In genomic region chr17:44095388-44095646, GRCh38 we compare ENCODE assay signal across 11 cellular contexts. TPM values are rescaled to one million over a fixed set of nuclear protein-coding genes. Genes with fewer than 3 reads are reported as not detected.
A peak's percentile ranks its signal among the peaks of the same experiment; 100 is the strongest.
DNase-seq lines count a peak whose midpoint lies in the region; TF ChIP-seq lines count a peak whose summit lies in the region.
"Had no signal": no experiment of that assay in that cellular context is flagged by ENCODE, and none has a peak within 500 bp of the region (broad histone marks: within the 10 kb centered on the region; RNA-seq: fewer than 3 reads in every experiment).

No MANE protein-coding gene starts in this region.

- no peak overlapping the region for H2AFZ ChIP-seq in mesenchymal stem cell (ENCODE audit: low read depth, low read length)
- no peak overlapping the region for H2AFZ ChIP-seq in Karpas-422 (ENCODE audit: low read length)

- DNase-seq in brain microvascular endothelial cell (no peak), mesenchymal stem cell (no peak), testis (no peak), pons (ENCODE audit: low spot score) (no peak), Karpas-422 (no peak), HUDEP-2 (lab: John Stamatoyannopoulos, UW; ENCODE audit: unreplicated experiment in 76 of 76) (no peak), HuH-7 (ENCODE audit: low spot score) (no peak)
- DNase-seq: activated CD8-positive, alpha-beta memory T cell treated with anti-CD3 and anti-CD28 coated beads, Interleukin-2, amount 10 ng/mL, durations not matched to agents 7 days and 5 days; cerebellar nuclear complex; stimulated activated CD4-positive, alpha-beta T cell treated with anti-CD3 and anti-CD28 coated beads, Interleukin-1b, Interleukin-23, amount 100 ng/mL, for 48 hours had no signal

- peak overlapping the region; percentile 53; the same call in 1 of the 2 replicates for H3K4me3 ChIP-seq in HUES64 (ENCODE audit: low read length)
- peak overlapping the region; percentile 9 for H3K4me3 ChIP-seq in brain microvascular endothelial cell (ENCODE audit: low read depth, low read length)
- peak overlapping the region; percentile 10 to 31 for H3K4me3 ChIP-seq in mesenchymal stem cell (ENCODE audit: insufficient read depth in 1 of 2, low read depth in 1 of 2, low read length in 2 of 2)
- H3K4me3 ChIP-seq in testis, result no peak overlapping the region
- H3K4me3 ChIP-seq in Karpas-422 (ENCODE audit: low read length), result no peak overlapping the region

- H2BK15ac ChIP-seq in mesenchymal stem cell (ENCODE audit: low read depth, poor library complexity, severe bottlenecking), result no peak overlapping the region

- H3K79me2 ChIP-seq in Karpas-422 (ENCODE audit: low read length), result no peaks in the 10 kb centered on the region

- H3K4me1 ChIP-seq in HUES64 (ENCODE audit: insufficient read depth, low read length) (peaks cover 9% of the 10 kb centered on the region; the same call in 1 of the 2 replicates), mesenchymal stem cell (ENCODE audit: control insufficient read depth, insufficient read depth, low read depth, low read length) (peaks cover 40% of the 10 kb centered on the region), testis (peaks cover 35% of the 10 kb centered on the region), Karpas-422 (ENCODE audit: low read length) (peaks cover 7% of the 10 kb centered on the region)

- peak overlapping the region; percentile 97 for H4K91ac ChIP-seq in mesenchymal stem cell (ENCODE audit: low read length)

- H2BK120ac ChIP-seq in mesenchymal stem cell (ENCODE audit: low read depth, low read length), result peak overlapping the region; percentile 100

- H3K9me3 ChIP-seq in HUES64 (ENCODE audit: insufficient read depth, low read depth, low read length) (no peaks in the 10 kb centered on the region), mesenchymal stem cell (ENCODE audit: control insufficient read depth, low read length) (no peaks in the 10 kb centered on the region), testis (no peaks in the 10 kb centered on the region), Karpas-422 (ENCODE audit: low read length) (no peaks in the 10 kb centered on the region)

- peak overlapping the region; percentile 90 for H2BK5ac ChIP-seq in mesenchymal stem cell (ENCODE audit: low read depth, low read length, poor library complexity, severe bottlenecking)

- peak overlapping the region; percentile 81 to 95 for H3K18ac ChIP-seq in mesenchymal stem cell (ENCODE audit: low read depth in 1 of 2, low read length in 2 of 2)

- H2AK5ac ChIP-seq in mesenchymal stem cell (ENCODE audit: low read length, severe bottlenecking), result peak overlapping the region; percentile 88

- H3K27me3 ChIP-seq in HUES64 (ENCODE audit: insufficient read depth, low read length) (no peaks in the 10 kb centered on the region), brain microvascular endothelial cell (replicated peaks) (no peaks in the 10 kb centered on the region), mesenchymal stem cell (ENCODE audit: control insufficient read depth in 1 of 2, insufficient read depth in 1 of 2, low read length in 2 of 2) (no peaks in the 10 kb centered on the region), testis (no peaks in the 10 kb centered on the region), Karpas-422 (ENCODE audit: low read length) (no peaks in the 10 kb centered on the region)

- H2BK12ac ChIP-seq in mesenchymal stem cell (ENCODE audit: low read length in 2 of 2), result peak overlapping the region; percentile 51 to 96

- WGBS in HUES64, result 12% methylated on average over 1 of the region's 2 CpGs
- 0% methylated on average over 1 of the region's 2 CpGs for WGBS in mesenchymal stem cell
- 5 to 12% methylated on average over 2 of the region's 2 CpGs for WGBS in testis, 2 donors

- H3K36me3 ChIP-seq in HUES64 (ENCODE audit: insufficient read depth, low read length) (peaks cover 18% of the 10 kb centered on the region), brain microvascular endothelial cell (replicated peaks) (no peaks in the 10 kb centered on the region), mesenchymal stem cell (ENCODE audit: control insufficient read depth in 1 of 2, insufficient read depth in 2 of 2, low read depth in 1 of 2, low read length in 2 of 2) (peaks cover 26 to 30% of the 10 kb centered on the region in 2 experiments), testis (ENCODE audit: low read depth, missing control alignments) (no peaks in the 10 kb centered on the region), Karpas-422 (ENCODE audit: insufficient read depth, low read length) (no peaks in the 10 kb centered on the region)

- H4K20me1 ChIP-seq in Karpas-422 (ENCODE audit: insufficient read depth, low read depth, low read length), result no peaks in the 10 kb centered on the region

- in situ Hi-C loops in brain microvascular endothelial cell (cut with HindIII; ENCODE audit: low pct_ligation_motif_present, low sequenced_read_pairs), result no loop called here

- H3K4ac ChIP-seq in mesenchymal stem cell (ENCODE audit: low read depth in 1 of 2, low read length in 2 of 2), result peak overlapping the region in 1 of 2 experiments; percentile 74

- no peak for TF ChIP-seq POLR2A in testis (IDR thresholded peaks at IDR 0.05)

- TF ChIP-seq CTCF in brain microvascular endothelial cell (IDR thresholded peaks at IDR 0.05; ENCODE audit: low read depth, low read length, missing control alignments) (no peak), testis (IDR thresholded peaks at IDR 0.05) (no peak)

- H3K79me1 ChIP-seq in mesenchymal stem cell (replicated peaks; ENCODE audit: low read length, poor library complexity, severe bottlenecking), result peaks cover 11% of the 10 kb centered on the region

- H3K4me2 ChIP-seq in mesenchymal stem cell (ENCODE audit: low read length, poor library complexity, severe bottlenecking), result peak overlapping the region; percentile 75
- H3K4me2 ChIP-seq in Karpas-422 (ENCODE audit: low read depth, low read length, poor library complexity, severe bottlenecking), result no peak overlapping the region

- no peaks in the 10 kb centered on the region for H3K9me2 ChIP-seq in Karpas-422 (replicated peaks; ENCODE audit: insufficient read depth, low read length)

- H3K14ac ChIP-seq in mesenchymal stem cell (ENCODE audit: low read length in 2 of 2), result no peak overlapping the region

- H3K27ac ChIP-seq in HUES64 (ENCODE audit: low read depth, low read length) (peak overlapping the region; percentile 99), brain microvascular endothelial cell (peak overlapping the region; percentile 96), mesenchymal stem cell (ENCODE audit: low read length, poor library complexity, severe bottlenecking) (peak overlapping the region; percentile 97), testis (peak overlapping the region; percentile 83 to 84), Karpas-422 (ENCODE audit: low read length) (no peak overlapping the region)

- intact Hi-C loops in testis (cut with DNase I; ENCODE audit: low total_unique reads), result no loop called here

- H4K8ac ChIP-seq in mesenchymal stem cell (ENCODE audit: low read length), result peak overlapping the region; percentile 97

- no peak overlapping the region for H3K23ac ChIP-seq in mesenchymal stem cell (ENCODE audit: low read length in 2 of 2)

- peak overlapping the region; percentile 82; the same call in 1 of the 2 replicates for H3K9ac ChIP-seq in HUES64 (ENCODE audit: low read depth, low read length)
- H3K9ac ChIP-seq in mesenchymal stem cell (ENCODE audit: low read length), result peak overlapping the region; percentile 84
- no peak overlapping the region for H3K9ac ChIP-seq in Karpas-422 (ENCODE audit: low read length)

RNA-seq across cellular contexts. Expression of gene G6PC3, which starts 24.8 kb away (rescaled TPM):
- 112 TPM for polyA plus RNA-seq in HUES64 (2013, experiment 1 of 2)
- polyA plus RNA-seq in HUES64 (2013, experiment 2 of 2), result 123 TPM
- polyA plus RNA-seq in mesenchymal stem cell (2013, experiment 1 of 2), result 158 TPM
- 165 TPM for polyA plus RNA-seq in mesenchymal stem cell (2013, experiment 2 of 2)
- total RNA-seq in testis, result 10 to 100 TPM; 58.0 to 85.5 TPM
- 109 TPM for polyA plus RNA-seq in testis (ENCODE audit: insufficient read depth, low read depth, low replicate concordance)
- total RNA-seq in Karpas-422 (2014; rRNA removed; shearing (Covaris generic); ENCODE audit: low replicate concordance), result 43.6 and 59.6 TPM in 2 replicates

RNA-seq across cellular contexts. Expression of gene HDAC5, which starts 28.1 kb away (rescaled TPM):
- 31.5 TPM for polyA plus RNA-seq in HUES64 (2013, experiment 1 of 2)
- 41.7 TPM for polyA plus RNA-seq in HUES64 (2013, experiment 2 of 2)
- 36.0 TPM for polyA plus RNA-seq in mesenchymal stem cell (2013, experiment 1 of 2)
- polyA plus RNA-seq in mesenchymal stem cell (2013, experiment 2 of 2), result 34.6 TPM
- total RNA-seq in testis, result 100 to 1,000 TPM in 1 of 2 donors, 10 to 100 TPM in 1; 94.1 to 141 TPM
- 43.3 TPM for polyA plus RNA-seq in testis (ENCODE audit: insufficient read depth, low read depth, low replicate concordance)
- 24.4 and 44.2 TPM in 2 replicates for total RNA-seq in Karpas-422 (2014; rRNA removed; shearing (Covaris generic); ENCODE audit: low replicate concordance)

RNA-seq across cellular contexts. Expression of gene LSM12, which starts 28.8 kb away (rescaled TPM):
- 80.8 TPM for polyA plus RNA-seq in HUES64 (2013, experiment 1 of 2)
- polyA plus RNA-seq in HUES64 (2013, experiment 2 of 2), result 75.9 TPM
- 74.2 TPM for polyA plus RNA-seq in mesenchymal stem cell (2013, experiment 1 of 2)
- 73.4 TPM for polyA plus RNA-seq in mesenchymal stem cell (2013, experiment 2 of 2)
- 10 to 100 TPM; 52.7 to 74.4 TPM for total RNA-seq in testis
- 57.6 TPM for polyA plus RNA-seq in testis (ENCODE audit: insufficient read depth, low read depth, low replicate concordance)
- 43.9 and 73.1 TPM in 2 replicates for total RNA-seq in Karpas-422 (2014; rRNA removed; shearing (Covaris generic); ENCODE audit: low replicate concordance)

RNA-seq across cellular contexts. Expression of gene HROB, which starts 46.4 kb away (rescaled TPM):
- 11.3 TPM for polyA plus RNA-seq in HUES64 (2013, experiment 1 of 2)
- 12.7 TPM for polyA plus RNA-seq in HUES64 (2013, experiment 2 of 2)
- 1.6 TPM for polyA plus RNA-seq in mesenchymal stem cell (2013, experiment 1 of 2)
- polyA plus RNA-seq in mesenchymal stem cell (2013, experiment 2 of 2), result 1.6 TPM
- total RNA-seq in testis, result 10 to 100 TPM; 20.0 to 20.2 TPM
- 22.7 TPM for polyA plus RNA-seq in testis (ENCODE audit: insufficient read depth, low read depth, low replicate concordance)
- total RNA-seq in Karpas-422 (2014; rRNA removed; shearing (Covaris generic); ENCODE audit: low replicate concordance), result 3.7 and 4.6 TPM in 2 replicates

Comparison
In these comparisons a context has a peak if more than half of its experiments do, and no peak if none do; other contexts are left out.
1. H3K4me3 ChIP-seq: peak in HUES64 (single experiment), brain microvascular endothelial cell (single experiment) and mesenchymal stem cell (2 of 2); none in testis (0 of 2) and Karpas-422 (single experiment).